Comparison of ENCODE assay signal across 23 cellular contexts in genomic region chr2:37392428-37392827, GRCh38.
"Had no signal": no experiment of that assay in that cellular context is flagged by ENCODE, and none has a peak within 500 bp of the region (broad histone marks: within the 10 kb centered on the region; RNA-seq: fewer than 3 reads in every experiment).

No MANE protein-coding gene starts in this region.

- H3K9me3 Mint-ChIP-seq: activated naive CD4-positive, alpha-beta T cell treated with anti-CD3 and anti-CD28 coated beads for 36 hours; neural crest cell; T-helper 2 cell treated with Interferon-gamma antibody and Interleukin-4, amounts not matched to agents 5 μg/mL and 100 μg/mL, for 36 hours; type B pancreatic cell had no signal

- H3K36me3 Mint-ChIP-seq: stimulated activated effector memory CD8-positive, alpha-beta T cell treated with anti-CD3 and anti-CD28 coated beads, Interleukin-12 subunit alpha, Interleukin-12 subunit beta, amount 100 ng/mL, for 72 hours; type B pancreatic cell had no signal

- H3K27ac Mint-ChIP-seq: activated B cell treated with CpG ODN at 0.5 μM for 24 hours; activated CD4-positive, alpha-beta T cell treated with anti-CD3 and anti-CD28 coated beads for 36 hours; activated naive CD4-positive, alpha-beta T cell treated with anti-CD3 and anti-CD28 coated beads for 36 hours; stimulated activated naive CD8-positive, alpha-beta T cell treated with anti-CD3 and anti-CD28 coated beads, Interleukin-15, amount 100 ng/mL, for 72 hours; T-helper 2 cell treated with Interferon-gamma antibody and Interleukin-4, amounts not matched to agents 5 μg/mL and 100 μg/mL, for 36 hours; type B pancreatic cell had no signal

- H3K4me1 Mint-ChIP-seq: activated CD4-positive, alpha-beta T cell treated with anti-CD3 and anti-CD28 coated beads for 36 hours; neural crest cell had no signal

- H3K4me3 Mint-ChIP-seq: activated B cell treated with CpG ODN at 0.5 μM for 24 hours; activated CD4-positive, alpha-beta T cell treated with anti-CD3 and anti-CD28 coated beads for 36 hours; activated naive CD4-positive, alpha-beta T cell treated with anti-CD3 and anti-CD28 coated beads for 36 hours; neural crest cell; stimulated activated effector memory CD8-positive, alpha-beta T cell treated with anti-CD3 and anti-CD28 coated beads, Interleukin-12 subunit alpha, Interleukin-12 subunit beta, amount 100 ng/mL, for 72 hours; stimulated activated naive CD8-positive, alpha-beta T cell treated with anti-CD3 and anti-CD28 coated beads, Interleukin-15, amount 100 ng/mL, for 72 hours; T-helper 2 cell treated with Interferon-gamma antibody and Interleukin-4, amounts not matched to agents 5 μg/mL and 100 μg/mL, for 36 hours; type B pancreatic cell had no signal

- DNase-seq: activated B cell treated with CpG ODN at 0.5 μM for 24 hours; activated CD4-positive, alpha-beta T cell treated with anti-CD3 and anti-CD28 coated beads for 36 hours; activated CD4-positive, alpha-beta T cell treated with anti-CD3 and anti-CD28 coated beads, Interleukin-2, amount 50 U/mL, for 48 hours; activated effector memory CD4-positive, alpha-beta T cell treated with Interleukin-2 at 50 U/mL for 16 hours; activated naive CD4-positive, alpha-beta T cell treated with anti-CD3 and anti-CD28 coated beads for 36 hours; activated T-cell treated with anti-CD3 and anti-CD28 coated beads, Interleukin-2, amount 50 U/mL, for 48 hours; effector CD8-positive, alpha-beta T cell; esophagus squamous epithelium; foreskin melanocyte; islet precursor cell; left ventricle myocardium inferior; nucleus accumbens; pancreas; retina; stimulated activated CD4-positive, alpha-beta T cell treated with anti-CD3 and anti-CD28 coated beads, Interleukin-4, amount 100 ng/mL, for 24 hours; stimulated activated naive CD8-positive, alpha-beta T cell treated with anti-CD3 and anti-CD28 coated beads, Interleukin-15, amount 100 ng/mL, for 72 hours; substantia nigra; uterus had no signal

- H3K27me3 Mint-ChIP-seq: activated B cell treated with CpG ODN at 0.5 μM for 24 hours had no signal

- ATAC-seq: activated CD4-positive, alpha-beta T cell treated with anti-CD3 and anti-CD28 coated beads for 36 hours; pancreas; sciatic nerve; stimulated activated effector memory CD8-positive, alpha-beta T cell treated with anti-CD3 and anti-CD28 coated beads, Interleukin-12 subunit alpha, Interleukin-12 subunit beta, amount 100 ng/mL, for 72 hours; stimulated activated naive CD8-positive, alpha-beta T cell treated with anti-CD3 and anti-CD28 coated beads, Interleukin-15, amount 100 ng/mL, for 72 hours had no signal
